ENCODE assay signal across 8 cellular contexts in the genomic region with DNA sequence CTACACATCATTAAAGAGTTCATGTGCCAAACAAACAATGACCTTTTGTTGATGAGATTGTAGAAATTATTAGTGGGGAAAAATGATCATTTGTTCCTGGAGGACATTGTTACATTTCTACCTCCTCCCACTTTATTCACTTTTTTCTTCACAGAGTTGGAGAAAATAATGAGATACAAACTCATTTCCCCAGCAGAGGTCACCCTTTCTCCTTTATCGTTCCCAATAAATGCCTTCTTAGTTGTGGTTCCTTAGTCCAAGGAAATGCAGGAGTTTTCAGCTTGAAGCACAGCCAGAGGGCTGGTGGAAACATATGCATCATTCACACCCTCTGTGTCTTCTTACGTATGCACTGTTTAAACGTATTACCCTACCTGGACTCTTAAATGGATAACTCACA.
DNase-seq lines count a peak whose midpoint lies in the region; ATAC-seq, FAIRE-seq and TF ChIP-seq lines count a peak whose summit lies in the region.

No MANE protein-coding gene starts in this region.

- H2AFZ ChIP-seq in SK-N-SH (ENCODE audit: low read depth), result no peak overlapping the region

- no peaks in the 10 kb centered on the region for H3K9me3 Mint-ChIP-seq in stimulated activated effector memory CD8-positive, alpha-beta T cell treated with anti-CD3 and anti-CD28 coated beads, Interleukin-12 subunit alpha, Interleukin-12 subunit beta, amount 100 ng/mL, for 72 hours

- DNase-seq in NCI-H1105 (lab: John Stamatoyannopoulos, UW) (peak; percentile 59), SK-N-SH (peak; percentile 49), fibroblast of the aortic adventitia (ENCODE audit: low read depth) (peak; percentile 89), pons (ENCODE audit: low spot score) (peak; percentile 72), ecto neural progenitor cell (ENCODE audit: low spot score) (no peak)
- DNase-seq in stimulated activated effector memory CD8-positive, alpha-beta T cell treated with anti-CD3 and anti-CD28 coated beads, Interleukin-12 subunit alpha, Interleukin-12 subunit beta, amount 100 ng/mL, for 72 hours (ENCODE audit: low spot score in 2 of 2), result no peak

- TF ChIP-seq CTCF in SK-N-SH (IDR thresholded peaks at IDR 0.05) (peak; percentile 69), fibroblast of the aortic adventitia (IDR thresholded peaks at IDR 0.05; ENCODE audit: insufficient read depth, low read length) (peak; percentile 64)

- WGBS in SK-N-SH (ENCODE audit: low lambda C conversion rate), result 1% methylated on average over 3 of the region's 3 CpGs

- H3K4me3 Mint-ChIP-seq in stimulated activated effector memory CD8-positive, alpha-beta T cell treated with anti-CD3 and anti-CD28 coated beads, Interleukin-12 subunit alpha, Interleukin-12 subunit beta, amount 100 ng/mL, for 72 hours, result no peak overlapping the region

- H3K4me3 ChIP-seq in SK-N-SH (ENCODE audit: low read depth in 2 of 2, low read length in 1 of 2) (no peak overlapping the region; a peak in 1 of 4 replicates), fibroblast of the aortic adventitia (ENCODE audit: low read depth, low read length) (no peak overlapping the region)

- H3K79me2 ChIP-seq in SK-N-SH (ENCODE audit: insufficient read depth), result no peaks in the 10 kb centered on the region

- H3K4me2 ChIP-seq in SK-N-SH, result no peak overlapping the region

- TF ChIP-seq RAD21 in SK-N-SH (IDR thresholded peaks at IDR 0.05; ENCODE audit: low read length), result peak; percentile 77

- no peak overlapping the region for H3K27ac ChIP-seq in SK-N-SH (ENCODE audit: low read depth in 2 of 2, low read length in 1 of 2)

- no peak for TF ChIP-seq EP300 in SK-N-SH (IDR thresholded peaks at IDR 0.05; ENCODE audit: borderline replicate concordance in 1 of 2, low read depth in 1 of 2, low read length in 1 of 2)

- H3K36me3 ChIP-seq in SK-N-SH (replicated peaks in 1 of 2; ENCODE audit: control insufficient read depth in 1 of 2, insufficient read depth in 2 of 2, low read length in 1 of 2), result no peaks in the 10 kb centered on the region

- FAIRE-seq in G401.6 (lab: Jason Lieb, UNC), result peak; percentile 96

- CTCF ChIA-PET in SK-N-SH (lab: Yijun Ruan, JAX), result interaction anchor here (0.6 to 2.2 kb wide), 15 partner anchors 8 to 1837 kb away, joined by 3 to 13 read pairs (median 3); no protein-coding TSS in a partner anchor

- no peaks in the 10 kb centered on the region for H3F3A ChIP-seq in SK-N-SH (replicated peaks; ENCODE audit: insufficient read depth)

- peaks cover 4% of the 10 kb centered on the region; the same call in 1 of the 2 replicates for H3K27me3 ChIP-seq in SK-N-SH (ENCODE audit: insufficient read depth)

- H3K27ac Mint-ChIP-seq in stimulated activated effector memory CD8-positive, alpha-beta T cell treated with anti-CD3 and anti-CD28 coated beads, Interleukin-12 subunit alpha, Interleukin-12 subunit beta, amount 100 ng/mL, for 72 hours, result no peak overlapping the region

- no peaks in the 10 kb centered on the region for H3K9me3 ChIP-seq in SK-N-SH

- H3K36me3 Mint-ChIP-seq in stimulated activated effector memory CD8-positive, alpha-beta T cell treated with anti-CD3 and anti-CD28 coated beads, Interleukin-12 subunit alpha, Interleukin-12 subunit beta, amount 100 ng/mL, for 72 hours, result no peaks in the 10 kb centered on the region

- H3K4me1 Mint-ChIP-seq in stimulated activated effector memory CD8-positive, alpha-beta T cell treated with anti-CD3 and anti-CD28 coated beads, Interleukin-12 subunit alpha, Interleukin-12 subunit beta, amount 100 ng/mL, for 72 hours, result no peaks in the 10 kb centered on the region

- ATAC-seq in stimulated activated effector memory CD8-positive, alpha-beta T cell treated with anti-CD3 and anti-CD28 coated beads, Interleukin-12 subunit alpha, Interleukin-12 subunit beta, amount 100 ng/mL, for 72 hours, result no peak
- ATAC-seq in HG02970 (IDR thresholded peaks at IDR 0.05; ENCODE audit: low FRiP score, unreplicated experiment), result no peak

- POLR2A ChIA-PET in SK-N-SH (lab: Yijun Ruan, JAX), result no interaction called here

- H3K4me1 ChIP-seq in SK-N-SH (ENCODE audit: control insufficient read depth in 1 of 2, insufficient read depth in 2 of 2, low read depth in 1 of 2, low read length in 1 of 2), result no peaks in the 10 kb centered on the region

- no peak overlapping the region for H3K9ac ChIP-seq in SK-N-SH

- H3K9me2 ChIP-seq in SK-N-SH, result no peaks in the 10 kb centered on the region

- no peaks in the 10 kb centered on the region for H4K20me1 ChIP-seq in SK-N-SH (ENCODE audit: insufficient read depth)

TF ChIP-seq in SK-N-SH, 30 proteins besides CTCF, POLR2A, EP300 and RAD21:
- TF ChIP-seq JUND (IDR thresholded peaks at IDR 0.05) (no peak), SMC3 (IDR thresholded peaks at IDR 0.05; ENCODE audit: low read depth, low read length) (peak; percentile 40)

Comparison
In these comparisons a context has a peak if more than half of its experiments do, and no peak if none do; other contexts are left out.
1. DNase-seq: peak in NCI-H1105 (single experiment), SK-N-SH (single experiment), fibroblast of the aortic adventitia (single experiment) and pons (single experiment); none in stimulated activated effector memory CD8-positive, alpha-beta T cell treated with anti-CD3 and anti-CD28 coated beads, Interleukin-12 subunit alpha, Interleukin-12 subunit beta, amount 100 ng/mL, for 72 hours (0 of 2) and ecto neural progenitor cell (single experiment).